8 cellular contexts compared by ENCODE assay signal in the genomic region with DNA sequence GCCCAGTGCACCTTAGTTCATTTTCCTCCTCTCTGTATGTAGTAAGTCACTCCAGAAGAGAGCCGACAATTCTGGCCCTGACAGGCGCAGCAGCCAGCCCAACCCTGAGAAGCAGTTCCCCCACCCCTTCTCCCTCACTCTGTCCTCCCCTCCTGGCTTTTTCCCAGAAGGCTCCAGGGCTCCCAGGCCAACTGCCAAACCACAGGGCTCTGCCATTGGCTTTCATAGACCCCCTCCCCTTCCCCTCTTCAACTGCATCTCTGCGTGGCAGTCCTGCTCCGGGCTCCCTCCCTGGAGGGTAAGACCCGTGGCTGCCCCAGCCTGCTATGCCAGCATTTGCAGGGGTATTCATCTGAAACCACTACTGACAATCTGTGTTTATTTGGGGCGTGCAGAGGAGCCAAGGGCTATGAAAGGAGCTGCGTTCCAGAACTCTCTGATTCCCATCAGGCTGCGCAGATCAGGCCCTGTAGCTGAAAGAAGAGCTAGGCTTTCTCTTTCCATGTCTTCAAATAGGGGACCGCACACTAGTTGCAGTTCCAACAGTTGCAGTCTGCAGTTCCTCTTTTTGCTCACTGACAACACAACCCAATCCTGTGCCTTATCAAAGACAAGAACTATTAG.
A peak's percentile ranks its signal among the peaks of the same experiment; 100 is the strongest.
DNase-seq lines count a peak whose midpoint lies in the region; ATAC-seq and TF ChIP-seq lines count a peak whose summit lies in the region.

No MANE protein-coding gene starts in this region.

- H3K27me3 ChIP-seq in right lobe of liver (no peaks in the 10 kb centered on the region), transverse colon (no peaks in the 10 kb centered on the region), WERI-Rb-1 (ENCODE audit: insufficient read depth, low read depth, severe bottlenecking) (no peaks in the 10 kb centered on the region)

- intact Hi-C loops in right lobe of liver (cut with DNase I) = no loop called here
- intact Hi-C loops in transverse colon (cut with DNase I; ENCODE audit: low total_unique reads) = loop anchor here (5.0 to 10.0 kb wide), 2 partner anchors 266 to 556 kb away; no protein-coding TSS in a partner anchor

- no peak for TF ChIP-seq EP300 in transverse colon (IDR thresholded peaks at IDR 0.05; ENCODE audit: low read depth)

- peak in 3 of 4 donors; percentile 28 to 44 (median 33) for ATAC-seq in right lobe of liver

- H3K4me1 ChIP-seq in right lobe of liver = no peaks in the 10 kb centered on the region
- H3K4me1 ChIP-seq in transverse colon = peaks cover 3 to 21% (median 11%) of the 10 kb centered on the region in 4 donors

- TF ChIP-seq POLR2A in right lobe of liver (IDR thresholded peaks at IDR 0.05) (no peak), transverse colon (IDR thresholded peaks at IDR 0.05) (no peak)

- in situ Hi-C loops in G401 (cut with HindIII; ENCODE audit: low sequenced_read_pairs) (no loop called here), astrocyte of the spinal cord (cut with HindIII; ENCODE audit: low sequenced_read_pairs) (no loop called here), transverse colon (cut with MboI; ENCODE audit: low pct_ligation_motif_present in 1 of 4, low pct_unique_long_range_greater_than_20kb in 1 of 4, low sequenced_read_pairs in 3 of 4) (loop anchor here in 1 of 4 donors (10.0 kb wide), 1 partner anchor 554 kb away; a partner anchor contains a TSS)

- H3K36me3 ChIP-seq in right lobe of liver (no peaks in the 10 kb centered on the region), transverse colon (no peaks in the 10 kb centered on the region), WERI-Rb-1 (no peaks in the 10 kb centered on the region)

- TF ChIP-seq CTCF in astrocyte of the spinal cord (IDR thresholded peaks at IDR 0.05; ENCODE audit: low read depth, low read length) (no peak), right lobe of liver (IDR thresholded peaks at IDR 0.05) (no peak), transverse colon (IDR thresholded peaks at IDR 0.05) (no peak), WERI-Rb-1 (IDR thresholded peaks at IDR 0.05; ENCODE audit: low read depth, low read length) (no peak)

- H3K27ac ChIP-seq in right lobe of liver (no peak overlapping the region), transverse colon (peak overlapping the region; percentile 72 to 87 (median 83)), WERI-Rb-1 (no peak overlapping the region)

- H3K4me3 ChIP-seq in astrocyte of the spinal cord (ENCODE audit: low read depth, low read length) (no peak overlapping the region), right lobe of liver (no peak overlapping the region), transverse colon (no peak overlapping the region), WERI-Rb-1 (ENCODE audit: low read depth, low read length) (no peak overlapping the region)

- WGBS in right lobe of liver (ENCODE audit: insufficient coverage, low coverage, low lambda C conversion rate, missing lambda C conversion rate) = 18% methylated on average over 3 of the region's 9 CpGs
- WGBS in transverse colon (ENCODE audit: low coverage in 1 of 2), 2 donors = 43 to 44% methylated on average over 4 to 9 of the region's 9 CpGs

- DNase-seq in G401 (ENCODE audit: low spot score) (peak; percentile 37), H4 (ENCODE audit: low spot score) (peak; percentile 77), NCI-H1105 treated with DMSO at 0.1 percent for 48 hours (lab: John Stamatoyannopoulos, UW) (peak; percentile 69), astrocyte of the spinal cord (ENCODE audit: low read depth, low spot score) (peak; percentile 81), right lobe of liver (no peak), transverse colon (peak; percentile 50), WERI-Rb-1 (no peak)
- no peak for DNase-seq in stimulated activated CD4-positive, alpha-beta T cell treated with anti-CD3 and anti-CD28 coated beads, Interleukin-2, amount 100 ng/mL, for 48 hours

- H3K9me3 ChIP-seq in right lobe of liver = no peaks in the 10 kb centered on the region
- H3K9me3 ChIP-seq in transverse colon = no peaks in the 10 kb centered on the region
- no peaks in the 10 kb centered on the region for H3K9me3 ChIP-seq in WERI-Rb-1 (ENCODE audit: severe bottlenecking)

Comparison
In these comparisons a context has a peak if more than half of its experiments do, and no peak if none do; other contexts are left out.
1. DNase-seq: peak in G401 (single experiment), H4 (single experiment), NCI-H1105 treated with DMSO at 0.1 percent for 48 hours (single experiment), astrocyte of the spinal cord (single experiment) and transverse colon (single experiment); none in right lobe of liver (0 of 3), WERI-Rb-1 (single experiment) and stimulated activated CD4-positive, alpha-beta T cell treated with anti-CD3 and anti-CD28 coated beads, Interleukin-2, amount 100 ng/mL, for 48 hours (0 of 2).
2. H3K27ac ChIP-seq: peak in transverse colon (4 of 4); none in right lobe of liver (0 of 3) and WERI-Rb-1 (single experiment).